8 cellular contexts compared by ENCODE assay signal in genomic region chr19:35509018-35509652, GRCh38.
DNase-seq lines count a peak whose midpoint lies in the region; ATAC-seq, FAIRE-seq and TF ChIP-seq lines count a peak whose summit lies in the region.

No MANE protein-coding gene starts in this region.

- peaks cover 37% of the 10 kb centered on the region for H3K36me3 ChIP-seq in iPS-18a (ENCODE audit: control insufficient read depth, low read depth, low read length)

- DNase-seq in activated T-cell treated with anti-CD3 and anti-CD28 coated beads for 1 hour (ENCODE audit: low read depth) (peak; percentile 16), activated T-cell treated with anti-CD3 and anti-CD28 coated beads for 4 hours (no peak), H54 (ENCODE audit: insufficient read length, low spot score) (no peak), NCI-H1436 (lab: John Stamatoyannopoulos, UW) (no peak)
- DNase-seq in activated CD8-positive, alpha-beta memory T cell treated with anti-CD3 and anti-CD28 coated beads, Interleukin-2, amount 50 U/mL, for 4 hours: peak; percentile 29
- peak; percentile 22 for DNase-seq in stimulated activated CD8-positive, alpha-beta memory T cell treated with anti-CD3 and anti-CD28 coated beads, Interleukin-4, amount 100 ng/mL, for 24 hours (ENCODE audit: low read depth)

- H3K27ac ChIP-seq in iPS-18a (ENCODE audit: low read length): peak overlapping the region; percentile 91

- H3K27me3 ChIP-seq in iPS-18a (ENCODE audit: control insufficient read depth, insufficient read depth, low read length): peaks cover 12% of the 10 kb centered on the region

- peaks cover 12% of the 10 kb centered on the region for H3K4me1 ChIP-seq in iPS-18a (ENCODE audit: control insufficient read depth, low read depth, low read length)

- H3K9me3 ChIP-seq in iPS-18a (ENCODE audit: control insufficient read depth, low read depth, low read length): no peaks in the 10 kb centered on the region

- no peak for FAIRE-seq in H54 (lab: Jason Lieb, UNC)

- no peak for TF ChIP-seq POLR2A in H54 (IDR thresholded peaks at IDR 0.05; ENCODE audit: low read depth, low read length)

- peak overlapping the region; percentile 92 for H3K9ac ChIP-seq in iPS-18a (ENCODE audit: low read length)

- no peak for ATAC-seq in GM21723 (IDR thresholded peaks at IDR 0.05; ENCODE audit: unreplicated experiment)

- H3K4me3 ChIP-seq in iPS-18a (ENCODE audit: low read length): peak overlapping the region; percentile 71

Comparison
In these comparisons a context has a peak if more than half of its experiments do, and no peak if none do; other contexts are left out.
1. DNase-seq: peak in activated T-cell treated with anti-CD3 and anti-CD28 coated beads for 1 hour (single experiment), activated CD8-positive, alpha-beta memory T cell treated with anti-CD3 and anti-CD28 coated beads, Interleukin-2, amount 50 U/mL, for 4 hours (single experiment) and stimulated activated CD8-positive, alpha-beta memory T cell treated with anti-CD3 and anti-CD28 coated beads, Interleukin-4, amount 100 ng/mL, for 24 hours (single experiment); none in activated T-cell treated with anti-CD3 and anti-CD28 coated beads for 4 hours (single experiment), H54 (single experiment) and NCI-H1436 (single experiment).